ENCODE assay signal across 22 cellular contexts in genomic region chr13:43990829-43991228, GRCh38.
"Had no signal": no experiment of that assay in that cellular context is flagged by ENCODE, and none has a peak within 500 bp of the region (broad histone marks: within the 10 kb centered on the region; RNA-seq: fewer than 3 reads in every experiment).

No MANE protein-coding gene starts in this region.

- DNase-seq: head of caudate nucleus; hippocampal formation; kidney glomerular epithelial cell; left colon; left ventricle myocardium superior; lower lobe of right lung; mammary epithelial cell; mesenchymal stem cell; naive thymus-derived CD8-positive, alpha-beta T cell; spleen; stimulated activated CD4-positive, alpha-beta T cell treated with anti-CD3 and anti-CD28 coated beads, Interleukin-4, amount 100 ng/mL, for 24 hours; stimulated activated naive CD4-positive, alpha-beta T cell treated with Interleukin-2 at 50 U/mL for 16 hours; stimulated activated naive CD8-positive, alpha-beta T cell treated with anti-CD3 and anti-CD28 coated beads, Interleukin-15, amount 100 ng/mL, for 72 hours; substantia nigra; thyroid gland; transverse colon; upper lobe of left lung had no signal

- H3K4me3 ChIP-seq: lower lobe of right lung, right atrium auricular region, skin epidermis, spleen, thyroid gland, transverse colon, upper lobe of left lung, vagina had no signal

- H3K27me3 ChIP-seq: right atrium auricular region, thyroid gland, upper lobe of left lung, vagina had no signal

- ATAC-seq: lower lobe of right lung; naive thymus-derived CD8-positive, alpha-beta T cell; sciatic nerve; stimulated activated effector memory CD8-positive, alpha-beta T cell treated with anti-CD3 and anti-CD28 coated beads, Interleukin-12 subunit alpha, Interleukin-12 subunit beta, amount 100 ng/mL, for 72 hours; stimulated activated naive CD8-positive, alpha-beta T cell treated with anti-CD3 and anti-CD28 coated beads, Interleukin-15, amount 100 ng/mL, for 72 hours had no signal

- H3K27ac ChIP-seq: lower lobe of right lung, right atrium auricular region, skin epidermis, spleen, thyroid gland, transverse colon, upper lobe of left lung, vagina had no signal

- H3K9me3 ChIP-seq: thyroid gland, vagina had no signal

- H3K4me1 ChIP-seq: lower lobe of right lung, upper lobe of left lung, vagina had no signal

- H3K36me3 ChIP-seq: lower lobe of right lung, right atrium auricular region, spleen, thyroid gland, transverse colon, upper lobe of left lung, vagina had no signal
